In genomic region chr16:68644303-68644702, GRCh38 we compare ENCODE assay signal across 8 cellular contexts. TPM values are rescaled to one million over a fixed set of nuclear protein-coding genes. Genes with fewer than 3 reads are reported as not detected.
DNase-seq lines count a peak whose midpoint lies in the region; ATAC-seq and TF ChIP-seq lines count a peak whose summit lies in the region.

No MANE protein-coding gene starts in this region.

- WGBS in hepatocyte (ENCODE audit: low lambda C conversion rate, missing lambda C conversion rate) = 9% methylated on average over 17 of the region's 18 CpGs

- H3K9me2 ChIP-seq in hepatocyte (replicated peaks; ENCODE audit: insufficient read depth) (no peaks in the 10 kb centered on the region), OCI-LY7 (ENCODE audit: insufficient read depth, low read length) (no peaks in the 10 kb centered on the region)

- H2AFZ ChIP-seq in hepatocyte = peak overlapping the region; percentile 82
- no peak overlapping the region for H2AFZ ChIP-seq in OCI-LY7 (ENCODE audit: low read length)

- BruUV-seq in OCI-LY7 (replicated peaks; lab: Mats Ljungman, UMichigan) = no TSS peak

- DNase-seq in NCI-H146 (lab: John Stamatoyannopoulos, UW) (peak; percentile 27), NCI-H146 treated with DMSO at 0.1 percent for 48 hours (lab: John Stamatoyannopoulos, UW; ENCODE audit: unreplicated experiment) (no peak), RWPE1 (ENCODE audit: low spot score) (no peak), hepatocyte (ENCODE audit: low spot score) (peak; percentile 57), sciatic nerve (ENCODE audit: low spot score) (no peak), brain microvascular endothelial cell (no peak), OCI-LY7 (ENCODE audit: low spot score) (no peak), SHP77 (lab: John Stamatoyannopoulos, UW) (no peak)

- H3K79me2 ChIP-seq in hepatocyte (peaks cover 29% of the 10 kb centered on the region), OCI-LY7 (ENCODE audit: insufficient read depth, low read depth, low read length) (no peaks in the 10 kb centered on the region)

- H4K20me1 ChIP-seq in hepatocyte (ENCODE audit: insufficient read depth, poor library complexity, severe bottlenecking) = no peaks in the 10 kb centered on the region
- no peaks in the 10 kb centered on the region for H4K20me1 ChIP-seq in OCI-LY7 (ENCODE audit: insufficient read depth, low read length)

- H3K4me1 ChIP-seq in hepatocyte (ENCODE audit: insufficient read depth) (peaks cover 45% of the 10 kb centered on the region), OCI-LY7 (ENCODE audit: insufficient read depth, low read length, poor library complexity, severe bottlenecking) (no peaks in the 10 kb centered on the region)

- H3K36me3 ChIP-seq in hepatocyte (replicated peaks; ENCODE audit: insufficient read depth, low read depth) (no peaks in the 10 kb centered on the region), brain microvascular endothelial cell (replicated peaks) (no peaks in the 10 kb centered on the region), OCI-LY7 (ENCODE audit: insufficient read depth, low read length) (no peaks in the 10 kb centered on the region)

- POLR2A ChIA-PET in RWPE1 (lab: Yijun Ruan, JAX; ENCODE audit: low non-redundant PET) = interaction anchor here (0.8 to 1.4 kb wide), 3 partner anchors 8 to 20 kb away, joined by 4 to 10 read pairs (median 6); no protein-coding TSS in a partner anchor
- POLR2A ChIA-PET in OCI-LY7 (lab: Charles Lee) = interaction anchor here (0.7 kb wide), 1 partner anchor 815 kb away, joined by 3 read pairs; no protein-coding TSS in a partner anchor

- peak overlapping the region; percentile 82 for H3K27ac ChIP-seq in RWPE1
- H3K27ac ChIP-seq in hepatocyte = peak overlapping the region; percentile 91
- no peak overlapping the region for H3K27ac ChIP-seq in brain microvascular endothelial cell
- no peak overlapping the region for H3K27ac ChIP-seq in OCI-LY7 (ENCODE audit: low read depth, low read length, poor library complexity, severe bottlenecking)

- H3K4me3 ChIP-seq in hepatocyte (peak overlapping the region; percentile 77), brain microvascular endothelial cell (ENCODE audit: low read depth, low read length) (no peak overlapping the region), OCI-LY7 (ENCODE audit: low read depth, low read length, poor library complexity, severe bottlenecking) (no peak overlapping the region)

- in situ Hi-C loops in brain microvascular endothelial cell (cut with HindIII; ENCODE audit: low pct_ligation_motif_present, low sequenced_read_pairs) = no loop called here

- H3K4me2 ChIP-seq in hepatocyte = peak overlapping the region; percentile 85
- H3K4me2 ChIP-seq in OCI-LY7 (ENCODE audit: low read length) = no peak overlapping the region

- ATAC-seq in sciatic nerve = peak; percentile 24

- H3K9me3 ChIP-seq in hepatocyte (ENCODE audit: low read depth) (no peaks in the 10 kb centered on the region), OCI-LY7 (ENCODE audit: low read length) (no peaks in the 10 kb centered on the region)

- intact Hi-C loops in sciatic nerve (cut with DNase I) (no loop called here), OCI-LY7 (cut with micrococcal nuclease; ENCODE audit: unreplicated experiment) (no loop called here)

- H3K27me3 ChIP-seq in hepatocyte (peaks cover 13% of the 10 kb centered on the region), brain microvascular endothelial cell (replicated peaks) (peaks cover 35% of the 10 kb centered on the region)

- no peak for TF ChIP-seq CTCF in RWPE1 (conservative IDR thresholded peaks at IDR 0.05; ENCODE audit: low read depth)
- TF ChIP-seq CTCF in hepatocyte (IDR thresholded peaks at IDR 0.05; ENCODE audit: poor library complexity) = no peak
- TF ChIP-seq CTCF in brain microvascular endothelial cell (IDR thresholded peaks at IDR 0.05; ENCODE audit: low read depth, low read length, missing control alignments) = no peak
- TF ChIP-seq CTCF in OCI-LY7 (conservative IDR thresholded peaks at IDR 0.05; ENCODE audit: low read length) = no peak

- CTCF ChIA-PET in RWPE1 (lab: Yijun Ruan, JAX) = interaction anchor here (0.9 to 1.5 kb wide), 3 partner anchors 24 to 116 kb away, joined by 3 to 9 read pairs (median 5); no protein-coding TSS in a partner anchor
- CTCF ChIA-PET in OCI-LY7 (lab: Charles Lee; ENCODE audit: unreplicated experiment) = no interaction called here

RNA-seq across cellular contexts. Expression of gene CDH3, which starts 0.8 kb away (rescaled TPM):
- total RNA-seq in hepatocyte (73.2 and 77.6 TPM in 2 replicates), sciatic nerve (10.2 TPM), OCI-LY7 (2022) (0.46 TPM in 1 of 2 replicates, not detected in the other)
- 62.4 and 77.4 TPM in 2 replicates for polyA plus RNA-seq in hepatocyte
- total RNA-seq in OCI-LY7 (2014; rRNA removed; shearing (Covaris generic)) = 0.06 TPM in 1 of 2 replicates, not detected in the other

Comparison
In these comparisons a context has a peak if more than half of its experiments do, and no peak if none do; other contexts are left out.
1. DNase-seq: peak in NCI-H146 (single experiment) and hepatocyte (single experiment); none in NCI-H146 treated with DMSO at 0.1 percent for 48 hours (single experiment), RWPE1 (single experiment), sciatic nerve (single experiment), brain microvascular endothelial cell (single experiment), OCI-LY7 (single experiment) and SHP77 (0 of 2).
2. H3K27ac ChIP-seq: peak in RWPE1 (single experiment) and hepatocyte (single experiment); none in brain microvascular endothelial cell (single experiment) and OCI-LY7 (single experiment).